Comparison of ENCODE assay signal across 1 cellular context in the genomic region with DNA sequence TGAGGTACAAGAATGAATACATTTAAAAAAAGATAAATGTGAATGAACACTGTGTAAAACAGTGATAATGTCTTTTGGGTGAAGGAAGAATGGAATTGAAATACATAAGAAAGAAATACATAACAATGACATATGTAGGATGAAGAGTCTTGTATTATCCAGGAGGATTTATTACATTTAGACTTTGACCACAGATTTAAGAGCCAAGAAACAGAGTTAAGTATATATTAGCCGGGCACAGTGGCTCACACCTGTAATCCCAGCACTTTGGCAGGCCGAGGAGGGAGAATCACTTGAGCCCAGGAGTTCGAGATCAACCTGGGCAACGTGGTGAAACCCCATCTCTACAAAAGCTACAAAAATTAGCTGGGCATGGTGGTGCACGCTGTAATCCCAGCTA.
TF ChIP-seq lines count a peak whose summit lies in the region.

No MANE protein-coding gene starts in this region.

TF ChIP-seq in H1, 55 proteins besides CTCF, POLR2A, EP300 and RAD21:
- TF ChIP-seq GTF2F1 (IDR thresholded peaks at IDR 0.05; ENCODE audit: borderline replicate concordance, low read depth, low read length): no peak
- no peak for TF ChIP-seq PHF8 (conservative IDR thresholded peaks at IDR 0.05; ENCODE audit: low read depth, low read length)
- no peak for TF ChIP-seq RBBP5 (IDR thresholded peaks at IDR 0.05; ENCODE audit: borderline replicate concordance, low read depth, low read length)
- TF ChIP-seq HDAC2 (IDR thresholded peaks at IDR 0.05; ENCODE audit: borderline replicate concordance in 1 of 2, low read depth in 2 of 2, low read length in 2 of 2): no peak
- no peak for TF ChIP-seq FOSL1 (IDR thresholded peaks at IDR 0.05; ENCODE audit: insufficient read depth, low read depth, low read length)
- no peak for TF ChIP-seq SIRT6 (IDR thresholded peaks at IDR 0.05; ENCODE audit: low read length)
- TF ChIP-seq ASH2L (IDR thresholded peaks at IDR 0.05; ENCODE audit: low read length): no peak
- no peak for TF ChIP-seq TAF7 (optimal IDR thresholded peaks at IDR 0.05; ENCODE audit: borderline replicate concordance, low read depth, low read length)
- no peak for TF ChIP-seq SIX5 (IDR thresholded peaks at IDR 0.05; ENCODE audit: low read depth, low read length)
- no peak for TF ChIP-seq CEBPB (IDR thresholded peaks at IDR 0.05; ENCODE audit: low read depth, low read length)
- no peak for TF ChIP-seq KDM4A (IDR thresholded peaks at IDR 0.05; ENCODE audit: low read depth, low read length, severe bottlenecking)
- TF ChIP-seq KDM1A (IDR thresholded peaks at IDR 0.05; ENCODE audit: borderline replicate concordance, low read length): no peak
